1 cellular context compared by ENCODE assay signal in genomic region chr12:94297876-94298520, GRCh38.
TF ChIP-seq lines count a peak whose summit lies in the region.

No MANE protein-coding gene starts in this region.

TF ChIP-seq in endothelial cell of umbilical vein, 7 proteins besides CTCF, POLR2A, EP300 and RAD21 (continued from another document):
- TF ChIP-seq MAX (IDR thresholded peaks at IDR 0.05; ENCODE audit: insufficient read depth, insufficient read length) (no peak), POLR2AphosphoS5 (IDR thresholded peaks at IDR 0.05; ENCODE audit: insufficient read depth, low read depth, low read length) (no peak)
